8 cellular contexts compared by ENCODE assay signal in the genomic region with DNA sequence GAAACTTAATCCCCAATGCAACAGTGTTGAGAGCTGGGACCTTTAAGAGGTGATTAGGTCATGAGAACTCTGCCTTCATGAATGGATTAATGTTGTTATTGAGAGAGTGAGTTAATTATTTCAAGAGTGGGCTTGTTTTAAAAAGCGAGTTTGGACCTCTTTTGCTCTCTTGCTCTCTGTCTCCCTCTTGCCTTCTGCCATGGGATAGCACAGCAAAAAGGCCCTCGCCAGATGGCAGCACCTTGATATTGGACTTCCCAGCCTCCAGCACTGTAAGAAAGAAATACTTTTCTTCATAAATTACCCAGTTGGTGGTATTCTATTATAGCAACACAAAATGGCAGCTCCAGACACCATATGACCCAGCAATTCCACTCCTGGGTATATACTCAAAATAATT. TPM values are rescaled to one million over a fixed set of nuclear protein-coding genes. Genes with fewer than 3 reads are reported as not detected.
DNase-seq lines count a peak whose midpoint lies in the region; ATAC-seq and TF ChIP-seq lines count a peak whose summit lies in the region.

No MANE protein-coding gene starts in this region.

- H3K4me3 ChIP-seq in GM12864 (ENCODE audit: low read depth, low read length) (no peak overlapping the region), dorsolateral prefrontal cortex (no peak overlapping the region)

- H3K27ac ChIP-seq in substantia nigra (ENCODE audit: low read depth, low read length, poor library complexity, severe bottlenecking): no peak overlapping the region
- H3K27ac ChIP-seq in dorsolateral prefrontal cortex: no peak overlapping the region

- CTCF ChIA-PET in activated naive CD4-positive, alpha-beta T cell treated with anti-CD3 and anti-CD28 coated beads for 36 hours (lab: Charles Lee): interaction anchor here (0.7 to 1.2 kb wide), 5 partner anchors 9 to 626 kb away, joined by 3 to 4 read pairs (median 3); no protein-coding TSS in a partner anchor

- H3K27me3 Mint-ChIP-seq in activated naive CD4-positive, alpha-beta T cell treated with anti-CD3 and anti-CD28 coated beads for 36 hours (ENCODE audit: low read depth): no peaks in the 10 kb centered on the region
- peaks cover 17% of the 10 kb centered on the region for H3K27me3 Mint-ChIP-seq in nephron progenitor cell (ENCODE audit: low read depth, poor library complexity)

- H3K36me3 Mint-ChIP-seq in activated naive CD4-positive, alpha-beta T cell treated with anti-CD3 and anti-CD28 coated beads for 36 hours (ENCODE audit: low read depth): no peaks in the 10 kb centered on the region
- H3K36me3 Mint-ChIP-seq in nephron progenitor cell (ENCODE audit: low read depth): no peaks in the 10 kb centered on the region

- H3K4me1 Mint-ChIP-seq in activated naive CD4-positive, alpha-beta T cell treated with anti-CD3 and anti-CD28 coated beads for 36 hours (ENCODE audit: low read depth): peaks cover 19% of the 10 kb centered on the region
- H3K4me1 Mint-ChIP-seq in nephron progenitor cell: peaks cover 8% of the 10 kb centered on the region

- peak; percentile 69 for TF ChIP-seq CTCF in GM12864 (IDR thresholded peaks at IDR 0.05; ENCODE audit: low read depth, low read length, missing control alignments)
- TF ChIP-seq CTCF in nephron progenitor cell (IDR thresholded peaks at IDR 0.05): peak; percentile 26
- TF ChIP-seq CTCF in dorsolateral prefrontal cortex (IDR thresholded peaks at IDR 0.05 in 54 of 56, conservative IDR thresholded peaks at IDR 0.05 in 2 of 56; ENCODE audit: low read depth in 1 of 56, partially characterized antibody in 56 of 56): peak in 5 of 56 donors; percentile 10 to 23 (median 17)

- no peak overlapping the region for H3K4me3 Mint-ChIP-seq in activated naive CD4-positive, alpha-beta T cell treated with anti-CD3 and anti-CD28 coated beads for 36 hours
- no peak overlapping the region for H3K4me3 Mint-ChIP-seq in nephron progenitor cell

- H3K27ac Mint-ChIP-seq in activated naive CD4-positive, alpha-beta T cell treated with anti-CD3 and anti-CD28 coated beads for 36 hours: no peak overlapping the region
- no peak overlapping the region for H3K27ac Mint-ChIP-seq in nephron progenitor cell

- H3K27me3 ChIP-seq in dorsolateral prefrontal cortex: peaks cover 0 to 72% (median 11%) of the 10 kb centered on the region in 45 donors

- DNase-seq in GM12864 (ENCODE audit: low read depth): no peak
- DNase-seq in NCI-H146 treated with DMSO at 0.1 percent for 48 hours (lab: John Stamatoyannopoulos, UW; ENCODE audit: unreplicated experiment): peak; percentile 2
- DNase-seq in activated naive CD4-positive, alpha-beta T cell treated with anti-CD3 and anti-CD28 coated beads for 36 hours: peak; percentile 48
- DNase-seq in nephron progenitor cell: no peak
- no peak for DNase-seq in NCI-H1092 treated with DMSO at 0.1 percent for 48 hours (lab: John Stamatoyannopoulos, UW)
- no peak for DNase-seq in substantia nigra (lab: John Stamatoyannopoulos, UW)
- DNase-seq in dorsolateral prefrontal cortex: no peak

- ATAC-seq in HG02610 (IDR thresholded peaks at IDR 0.05; ENCODE audit: unreplicated experiment): no peak

- H3K9me3 Mint-ChIP-seq in activated naive CD4-positive, alpha-beta T cell treated with anti-CD3 and anti-CD28 coated beads for 36 hours: no peaks in the 10 kb centered on the region
- peaks cover 10% of the 10 kb centered on the region for H3K9me3 Mint-ChIP-seq in nephron progenitor cell

- intact Hi-C loops in activated naive CD4-positive, alpha-beta T cell treated with anti-CD3 and anti-CD28 coated beads for 36 hours (cut with micrococcal nuclease): no loop called here
- intact Hi-C loops in dorsolateral prefrontal cortex (cut with DNase I): no loop called here

RNA-seq across cellular contexts. Expression of gene ATP6AP2, which starts 7.0 kb away (rescaled TPM):
- total RNA-seq in activated naive CD4-positive, alpha-beta T cell treated with anti-CD3 and anti-CD28 coated beads for 36 hours: 10 to 100 TPM; 47.4 to 53.9 TPM
- total RNA-seq in dorsolateral prefrontal cortex: 100 to 1,000 TPM in 117 of 120 experiments, 10 to 100 TPM in 3; 86.2 to 263 (median 179) TPM

RNA-seq across cellular contexts. Expression of gene MPC1L, which starts 49.5 kb away (rescaled TPM):
- not detected for total RNA-seq in activated naive CD4-positive, alpha-beta T cell treated with anti-CD3 and anti-CD28 coated beads for 36 hours
- not detected for total RNA-seq in dorsolateral prefrontal cortex

Comparison
In these comparisons a context has a peak if more than half of its experiments do, and no peak if none do; other contexts are left out.
1. DNase-seq: peak in NCI-H146 treated with DMSO at 0.1 percent for 48 hours (single experiment) and activated naive CD4-positive, alpha-beta T cell treated with anti-CD3 and anti-CD28 coated beads for 36 hours (single experiment); none in GM12864 (single experiment), nephron progenitor cell (single experiment), NCI-H1092 treated with DMSO at 0.1 percent for 48 hours (single experiment), substantia nigra (0 of 49) and dorsolateral prefrontal cortex (0 of 10).